ENCODE assay signal across 8 cellular contexts in the genomic region with DNA sequence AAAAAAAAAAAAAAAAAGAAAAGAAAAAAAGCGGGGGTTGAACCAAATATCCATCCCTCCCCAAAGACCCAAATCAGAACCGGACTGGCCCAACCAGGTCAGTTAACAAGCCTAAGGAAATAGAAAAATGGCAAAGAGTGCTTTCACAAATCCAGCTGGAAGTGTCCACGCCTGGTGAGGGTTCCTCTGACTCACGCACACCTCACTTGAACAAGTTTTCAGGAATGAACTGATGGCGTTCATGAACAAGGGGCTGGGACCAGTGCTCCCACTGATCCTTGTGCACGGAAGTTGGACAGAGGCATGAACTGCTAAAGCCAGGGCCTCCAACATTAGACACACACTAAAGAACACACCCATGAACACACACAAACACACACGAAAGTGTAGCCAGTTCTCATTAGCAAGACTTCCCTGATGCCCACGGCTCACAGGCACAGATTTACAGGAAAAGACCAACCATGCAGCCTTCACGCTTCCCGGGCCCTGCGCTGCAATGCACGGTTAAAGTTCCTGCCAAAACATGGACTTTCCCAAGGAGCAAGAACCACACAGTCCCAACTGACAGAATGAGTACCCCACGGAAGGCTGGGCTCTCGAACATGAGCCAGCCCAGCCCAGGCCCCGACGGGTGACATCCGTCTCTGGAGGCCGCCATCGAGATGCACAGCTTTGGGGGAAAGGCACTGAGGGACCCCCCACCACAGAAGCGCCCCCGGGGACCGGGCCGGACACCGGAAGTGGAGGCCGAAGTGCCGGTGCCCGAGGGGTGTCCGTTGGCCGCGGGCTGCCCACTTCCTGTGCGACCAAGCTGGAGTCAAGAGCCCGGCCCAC. TPM values are rescaled to one million over a fixed set of nuclear protein-coding genes. Genes with fewer than 3 reads are reported as not detected.
DNase-seq lines count a peak whose midpoint lies in the region; ATAC-seq and TF ChIP-seq lines count a peak whose summit lies in the region.

No MANE protein-coding gene starts in this region.

- H3K4me2 ChIP-seq in GM23338 (peak overlapping the region; percentile 99), Loucy (ENCODE audit: low read depth, low read length, poor library complexity, severe bottlenecking) (peak overlapping the region; percentile 98)

- H3K79me2 ChIP-seq in GM23338 (replicated peaks; ENCODE audit: insufficient read depth) (peaks cover 57% of the 10 kb centered on the region), Loucy (ENCODE audit: insufficient read depth, low read length) (peaks cover 56% of the 10 kb centered on the region)

- H3K27me3 ChIP-seq in GM23338 (ENCODE audit: insufficient read depth) (no peaks in the 10 kb centered on the region), Loucy (ENCODE audit: insufficient read depth, low read length, poor library complexity, severe bottlenecking) (no peaks in the 10 kb centered on the region), heart right ventricle (no peaks in the 10 kb centered on the region)

- H3K27ac Mint-ChIP-seq in GM23338, result peak overlapping the region; percentile 90
- H3K27ac Mint-ChIP-seq in activated naive CD4-positive, alpha-beta T cell treated with anti-CD3 and anti-CD28 coated beads, Interleukin-2, amount 10 ng/mL, durations not matched to agents 7 days and 5 days, result peak overlapping the region; percentile 98

- peaks cover 2% of the 10 kb centered on the region for H3K27me3 Mint-ChIP-seq in GM23338 (ENCODE audit: insufficient read depth, low read depth, poor library complexity)
- peaks cover 4% of the 10 kb centered on the region for H3K27me3 Mint-ChIP-seq in activated naive CD4-positive, alpha-beta T cell treated with anti-CD3 and anti-CD28 coated beads, Interleukin-2, amount 10 ng/mL, durations not matched to agents 7 days and 5 days

- H3K9ac ChIP-seq in Loucy (ENCODE audit: low read depth, low read length, poor library complexity, severe bottlenecking), result peak overlapping the region; percentile 99

- H3K27ac ChIP-seq in GM23338 (ENCODE audit: low read depth) (peak overlapping the region; percentile 91), heart right ventricle (peak overlapping the region; percentile 57 to 94 (median 88))

- TF ChIP-seq CTCF in GM23338 (conservative IDR thresholded peaks at IDR 0.05; ENCODE audit: low read depth in 2 of 2), result no peak
- no peak for TF ChIP-seq CTCF in Loucy (conservative IDR thresholded peaks at IDR 0.05; ENCODE audit: low read length)
- TF ChIP-seq CTCF in heart right ventricle (IDR thresholded peaks at IDR 0.05), result no peak

- DNase-seq in GM23338 (ENCODE audit: low spot score) (peak; percentile 65), heart right ventricle (no peak), renal cortical epithelial cell (ENCODE audit: low read depth) (peak; percentile 45), occipital lobe (lab: John Stamatoyannopoulos, UW) (no peak), SKM-1 treated with dmso at 0.1 percent for 144 hours (lab: John Stamatoyannopoulos, UW; ENCODE audit: unreplicated experiment) (no peak)
- DNase-seq in activated naive CD4-positive, alpha-beta T cell treated with anti-CD3 and anti-CD28 coated beads, Interleukin-2, amount 10 ng/mL, durations not matched to agents 7 days and 5 days, result peak; percentile 21

- no peaks in the 10 kb centered on the region for H3K9me3 ChIP-seq in Loucy (ENCODE audit: insufficient read depth, low read depth, low read length)
- H3K9me3 ChIP-seq in heart right ventricle, result no peaks in the 10 kb centered on the region

- H3K4me1 ChIP-seq in GM23338 (ENCODE audit: insufficient read depth) (peaks cover 6% of the 10 kb centered on the region; the same call in 1 of the 2 replicates), Loucy (ENCODE audit: insufficient read depth, low read length, poor library complexity, severe bottlenecking) (peaks cover 33% of the 10 kb centered on the region), heart right ventricle (peaks cover 2 to 58% (median 33%) of the 10 kb centered on the region in 9 donors)

- H4K20me1 ChIP-seq in GM23338 (replicated peaks; ENCODE audit: insufficient read depth) (peaks cover 39% of the 10 kb centered on the region), Loucy (ENCODE audit: insufficient read depth, low read length, poor library complexity, severe bottlenecking) (peaks cover 47% of the 10 kb centered on the region)

- CTCF ChIA-PET in activated naive CD4-positive, alpha-beta T cell treated with anti-CD3 and anti-CD28 coated beads, Interleukin-2, amount 10 ng/mL, durations not matched to agents 7 days and 5 days (lab: Charles Lee), result interaction anchor here (0.6 to 4.1 kb wide), 3 partner anchors 18 to 56 kb away, joined by 3 to 16 read pairs (median 5); no protein-coding TSS in a partner anchor

- ATAC-seq in GM23338 (peak; percentile 53), heart right ventricle (peak; percentile 5 to 55 (median 10))

- peak overlapping the region; percentile 87 for H2AFZ ChIP-seq in GM23338
- peak overlapping the region; percentile 80 for H2AFZ ChIP-seq in Loucy (ENCODE audit: low read length)

- H3K36me3 Mint-ChIP-seq in GM23338 (ENCODE audit: low read depth), result peaks cover 22% of the 10 kb centered on the region
- H3K36me3 Mint-ChIP-seq in activated naive CD4-positive, alpha-beta T cell treated with anti-CD3 and anti-CD28 coated beads, Interleukin-2, amount 10 ng/mL, durations not matched to agents 7 days and 5 days, result peaks cover 30% of the 10 kb centered on the region

- H3K9me2 ChIP-seq in GM23338 (ENCODE audit: insufficient read depth), result no peaks in the 10 kb centered on the region
- no peaks in the 10 kb centered on the region for H3K9me2 ChIP-seq in Loucy (replicated peaks; ENCODE audit: low read depth, low read length)

- intact Hi-C loops in heart right ventricle (cut with DNase I), result loop anchor here in 6 of 10 donors (2.0 to 10.0 kb wide), 6 partner anchors 33 to 69 kb away; a partner anchor contains a TSS

- 0 out of 2 replicates have a peak, but pooled peaks cover 6% of the 10 kb centered on the region for H3F3A ChIP-seq in GM23338 (replicated peaks; ENCODE audit: low read depth)
- no peaks in the 10 kb centered on the region; the same call in 1 of the 2 replicates for H3F3A ChIP-seq in Loucy (ENCODE audit: low read depth)

- 3 to 4% methylated on average over 32 of the region's 32 CpGs for WGBS in heart right ventricle, 2 donors

- H3K9me3 Mint-ChIP-seq in GM23338, result no peaks in the 10 kb centered on the region
- H3K9me3 Mint-ChIP-seq in activated naive CD4-positive, alpha-beta T cell treated with anti-CD3 and anti-CD28 coated beads, Interleukin-2, amount 10 ng/mL, durations not matched to agents 7 days and 5 days, result no peaks in the 10 kb centered on the region

- no peaks in the 10 kb centered on the region for H3K36me3 ChIP-seq in GM23338 (ENCODE audit: insufficient read depth)
- H3K36me3 ChIP-seq in Loucy (ENCODE audit: insufficient read depth, low read length), result peaks cover under 1% of the 10 kb centered on the region; the same call in 1 of the 2 replicates
- peaks cover 0 to 26% (median 0%) of the 10 kb centered on the region in 9 donors for H3K36me3 ChIP-seq in heart right ventricle

- H3K4me1 Mint-ChIP-seq in GM23338, result no peaks in the 10 kb centered on the region; the same call in 2 of the 3 replicates
- peaks cover 52% of the 10 kb centered on the region for H3K4me1 Mint-ChIP-seq in activated naive CD4-positive, alpha-beta T cell treated with anti-CD3 and anti-CD28 coated beads, Interleukin-2, amount 10 ng/mL, durations not matched to agents 7 days and 5 days

- H3K4me3 Mint-ChIP-seq in GM23338, result peak overlapping the region; percentile 92
- H3K4me3 Mint-ChIP-seq in activated naive CD4-positive, alpha-beta T cell treated with anti-CD3 and anti-CD28 coated beads, Interleukin-2, amount 10 ng/mL, durations not matched to agents 7 days and 5 days, result peak overlapping the region; percentile 99

- peak overlapping the region; percentile 84 for H3K4me3 ChIP-seq in GM08714 (ENCODE audit: low read length)
- peak overlapping the region; percentile 92 for H3K4me3 ChIP-seq in GM23338
- peak overlapping the region; percentile 93 for H3K4me3 ChIP-seq in Loucy (ENCODE audit: low read length, poor library complexity, severe bottlenecking)
- H3K4me3 ChIP-seq in heart right ventricle, result peak overlapping the region; percentile 67 to 96 (median 84)

TF ChIP-seq in GM23338, 12 proteins besides CTCF, POLR2A, EP300 and RAD21 (continues in another document):
- TF ChIP-seq, protein P1, sequence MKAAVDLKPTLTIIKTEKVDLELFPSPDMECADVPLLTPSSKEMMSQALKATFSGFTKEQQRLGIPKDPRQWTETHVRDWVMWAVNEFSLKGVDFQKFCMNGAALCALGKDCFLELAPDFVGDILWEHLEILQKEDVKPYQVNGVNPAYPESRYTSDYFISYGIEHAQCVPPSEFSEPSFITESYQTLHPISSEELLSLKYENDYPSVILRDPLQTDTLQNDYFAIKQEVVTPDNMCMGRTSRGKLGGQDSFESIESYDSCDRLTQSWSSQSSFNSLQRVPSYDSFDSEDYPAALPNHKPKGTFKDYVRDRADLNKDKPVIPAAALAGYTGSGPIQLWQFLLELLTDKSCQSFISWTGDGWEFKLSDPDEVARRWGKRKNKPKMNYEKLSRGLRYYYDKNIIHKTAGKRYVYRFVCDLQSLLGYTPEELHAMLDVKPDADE (IDR thresholded peaks at IDR 0.05), result no peak
- no peak for TF ChIP-seq EZH2phosphoT487 (IDR thresholded peaks at IDR 0.05; ENCODE audit: unreplicated experiment)

RNA-seq across cellular contexts. Expression of a gene that starts 0.9 kb away (rescaled TPM):
- total RNA-seq in GM23338 (2014; rRNA removed; shearing (Covaris generic)), result 224 and 238 TPM in 2 replicates
- polyA plus RNA-seq in GM23338 (2016; fragmentation: Nextera tagmentation; extraction: Ambion mirVana), result 589 and 593 TPM in 2 replicates
- 10 to 100 TPM; 11.8 to 36.4 (median 21.6) TPM for total RNA-seq in heart right ventricle
- polyA plus RNA-seq in heart right ventricle, result 10 to 100 TPM; 20.9 to 34.7 TPM
- total RNA-seq in renal cortical epithelial cell, result 37.4 and 38.0 TPM in 2 replicates
- total RNA-seq in occipital lobe, result 21.4 TPM

RNA-seq across cellular contexts. Expression of a gene that starts 37.2 kb away (rescaled TPM):
- 13.2 and 13.9 TPM in 2 replicates for total RNA-seq in GM23338 (2014; rRNA removed; shearing (Covaris generic))
- polyA plus RNA-seq in GM23338 (2016; fragmentation: Nextera tagmentation; extraction: Ambion mirVana), result 8.9 and 9.2 TPM in 2 replicates
- total RNA-seq in heart right ventricle, result 10 to 100 TPM in 1 of 10 donors, 1 to 10 TPM in 9; 1.8 to 12.2 (median 3.3) TPM
- 1 to 10 TPM; 1.8 to 4.8 TPM for polyA plus RNA-seq in heart right ventricle
- 3.0 and 3.3 TPM in 2 replicates for total RNA-seq in renal cortical epithelial cell
- total RNA-seq in occipital lobe, result 4.7 TPM

RNA-seq across cellular contexts. Expression of a gene that starts 58.1 kb away (rescaled TPM):
- 152 and 171 TPM in 2 replicates for total RNA-seq in GM23338 (2014; rRNA removed; shearing (Covaris generic))
- polyA plus RNA-seq in GM23338 (2016; fragmentation: Nextera tagmentation; extraction: Ambion mirVana) (92.0 and 102 TPM in 2 replicates), heart right ventricle (100 to 1,000 TPM in 1 of 2 donors, 10 to 100 TPM in 1; 29.0 to 101 TPM)
- total RNA-seq in heart right ventricle (10 to 100 TPM; 53.2 to 94.3 (median 69.0) TPM), renal cortical epithelial cell (23.1 and 29.5 TPM in 2 replicates), occipital lobe (8.9 TPM)

Comparison
In these comparisons a context has a peak if more than half of its experiments do, and no peak if none do; other contexts are left out.
1. DNase-seq: peak in GM23338 (single experiment), activated naive CD4-positive, alpha-beta T cell treated with anti-CD3 and anti-CD28 coated beads, Interleukin-2, amount 10 ng/mL, durations not matched to agents 7 days and 5 days (single experiment) and renal cortical epithelial cell (single experiment); none in heart right ventricle (0 of 2), occipital lobe (single experiment) and SKM-1 treated with dmso at 0.1 percent for 144 hours (single experiment).
2. Peak in every context shown above with its lines, with median percentiles within 50 percentile points of each other: H3K4me3 ChIP-seq.